ENCODE assay signal across 8 cellular contexts in genomic region chr1:207962716-207963428, GRCh38. TPM values are rescaled to one million over a fixed set of nuclear protein-coding genes. Genes with fewer than 3 reads are reported as not detected.
A peak's percentile ranks its signal among the peaks of the same experiment; 100 is the strongest.
DNase-seq lines count a peak whose midpoint lies in the region; ATAC-seq, FAIRE-seq and TF ChIP-seq lines count a peak whose summit lies in the region.

No MANE protein-coding gene starts in this region.

- ATAC-seq in GM23338 (peak; percentile 30), omental fat pad (ENCODE audit: low FRiP score) (no peak)

- TF ChIP-seq CTCF in GM23338 (conservative IDR thresholded peaks at IDR 0.05; ENCODE audit: low read depth in 2 of 2) (no peak), spleen (IDR thresholded peaks at IDR 0.05 in 8 of 11, conservative IDR thresholded peaks at IDR 0.05 in 3 of 11) (no peak), omental fat pad (IDR thresholded peaks at IDR 0.05) (no peak)

- peak overlapping the region; percentile 97 for H2AFZ ChIP-seq in GM23338

- H4K20me1 ChIP-seq in GM23338 (replicated peaks; ENCODE audit: insufficient read depth): no peaks in the 10 kb centered on the region

- H3K4me1 ChIP-seq in GM23338 (ENCODE audit: insufficient read depth) (peaks cover 17% of the 10 kb centered on the region; the same call in 1 of the 2 replicates), NT2/D1 (ENCODE audit: insufficient read depth, insufficient read length) (peaks cover 9% of the 10 kb centered on the region), spleen (peaks cover 13 to 47% (median 37%) of the 10 kb centered on the region in 6 donors)

- peak overlapping the region; percentile 80 for H3K4me3 Mint-ChIP-seq in GM23338

- H3K36me3 ChIP-seq in GM23338 (ENCODE audit: insufficient read depth) (no peaks in the 10 kb centered on the region), NT2/D1 (ENCODE audit: insufficient read depth, insufficient read length, low read length) (no peaks in the 10 kb centered on the region), spleen (no peaks in the 10 kb centered on the region)

- H3K4me2 ChIP-seq in GM23338: peak overlapping the region; percentile 87

- H3K36me3 Mint-ChIP-seq in GM23338 (ENCODE audit: low read depth): no peaks in the 10 kb centered on the region

- no peaks in the 10 kb centered on the region for H3K9me3 Mint-ChIP-seq in GM23338

- TF ChIP-seq POLR2A in GM12891 (IDR thresholded peaks at IDR 0.05; ENCODE audit: low read depth, low read length) (no peak), spleen (IDR thresholded peaks at IDR 0.05) (no peak)

- peaks cover 48% of the 10 kb centered on the region for H3K27me3 Mint-ChIP-seq in GM23338 (ENCODE audit: insufficient read depth, low read depth, poor library complexity)

- H3F3A ChIP-seq in GM23338 (replicated peaks; ENCODE audit: low read depth): no peaks in the 10 kb centered on the region

- no peak for FAIRE-seq in GM12891 (lab: Jason Lieb, UNC)

- H3K27ac Mint-ChIP-seq in GM23338: no peak overlapping the region

- 20 to 37% (median 26%) methylated on average over 15 to 33 of the region's 33 CpGs for WGBS in spleen, 5 donors

- H3K4me3 ChIP-seq in GM23338 (peak overlapping the region; percentile 61), NT2/D1 (ENCODE audit: insufficient read length, low read depth) (peak overlapping the region; percentile 74), spleen (peak overlapping the region; percentile 35 to 75 (median 60))

- H3K27ac ChIP-seq in GM23338 (ENCODE audit: low read depth) (no peak overlapping the region), spleen (peak overlapping the region; percentile 79 to 94 (median 88))

- H3K9me3 ChIP-seq in NT2/D1 (ENCODE audit: insufficient read depth, low read length): no peaks in the 10 kb centered on the region
- no peaks in the 10 kb centered on the region for H3K9me3 ChIP-seq in spleen

- H3K79me2 ChIP-seq in GM23338 (replicated peaks; ENCODE audit: insufficient read depth): no peaks in the 10 kb centered on the region

- in situ Hi-C loops in T47D (cut with HindIII; ENCODE audit: low pct_unique_long_range_greater_than_20kb, low sequenced_read_pairs): no loop called here

- DNase-seq in GM12891 (ENCODE audit: insufficient read length, low spot score) (peak; percentile 37), GM23338 (ENCODE audit: low spot score) (peak; percentile 66), NT2/D1 (ENCODE audit: low read depth, low spot score) (no peak), T47D (ENCODE audit: low read depth in 1 of 2, low spot score in 1 of 2) (peak; percentile 30 to 54), islet precursor cell (peak; percentile 75), spleen (peak; percentile 82), omental fat pad (ENCODE audit: low spot score) (no peak), NCI-H82 treated with DMSO at 0.1 percent for 48 hours (lab: John Stamatoyannopoulos, UW; ENCODE audit: unreplicated experiment) (no peak)

- intact Hi-C loops in spleen (cut with DNase I; ENCODE audit: low total_unique reads): loop anchor here (5.0 kb wide), 2 partner anchors 66 to 131 kb away; no protein-coding TSS in a partner anchor

- peaks cover 62% of the 10 kb centered on the region for H3K27me3 ChIP-seq in GM23338 (ENCODE audit: insufficient read depth)
- peaks cover 71% of the 10 kb centered on the region for H3K27me3 ChIP-seq in NT2/D1 (ENCODE audit: insufficient read depth, insufficient read length)
- peaks cover 0 to 29% (median 14%) of the 10 kb centered on the region in 7 donors for H3K27me3 ChIP-seq in spleen (replicated peaks in 1 of 7)

- peaks cover 17% of the 10 kb centered on the region for H3K4me1 Mint-ChIP-seq in GM23338

- H3K9ac ChIP-seq in NT2/D1 (ENCODE audit: insufficient read length, low read depth): peak overlapping the region; percentile 96

- H3K9me2 ChIP-seq in GM23338 (ENCODE audit: insufficient read depth): no peaks in the 10 kb centered on the region

TF ChIP-seq in GM12891, 5 proteins besides CTCF, POLR2A, EP300 and RAD21:
- no peak for TF ChIP-seq SPI1 (IDR thresholded peaks at IDR 0.05; ENCODE audit: low read depth, low read length)
- TF ChIP-seq PAX5 (IDR thresholded peaks at IDR 0.05; ENCODE audit: insufficient read depth, low read length, severe bottlenecking): no peak
- no peak for TF ChIP-seq POLR2AphosphoS5 (IDR thresholded peaks at IDR 0.05; ENCODE audit: low read depth, low read length)
- no peak for TF ChIP-seq TAF1 (IDR thresholded peaks at IDR 0.05; ENCODE audit: low read depth, low read length)
- TF ChIP-seq POU2F2 (IDR thresholded peaks at IDR 0.05; ENCODE audit: low read depth, low read length): no peak

TF ChIP-seq in GM23338, 12 proteins besides CTCF, POLR2A, EP300 and RAD21 (continues in another document):
- TF ChIP-seq STAT1 (IDR thresholded peaks at IDR 0.05; ENCODE audit: unreplicated experiment): no peak
- no peak for TF ChIP-seq JUNB (IDR thresholded peaks at IDR 0.05; ENCODE audit: unreplicated experiment)
- no peak for TF ChIP-seq ZNF331 (CRISPR knock-in tag; IDR thresholded peaks at IDR 0.05; ENCODE audit: low read depth)
- no peak; the same call in 1 of the 2 replicates for TF ChIP-seq ZNF114 (CRISPR knock-in tag; IDR thresholded peaks at IDR 0.05)
- no peak for TF ChIP-seq ETS1 (IDR thresholded peaks at IDR 0.05)
- TF ChIP-seq NANOG (IDR thresholded peaks at IDR 0.05; ENCODE audit: borderline replicate concordance): no peak
- TF ChIP-seq ZNF462 (CRISPR knock-in tag; IDR thresholded peaks at IDR 0.05): no peak

RNA-seq across cellular contexts. Expression of gene CD34, which starts 51.9 kb away (rescaled TPM):
- not detected for polyA plus RNA-seq in GM12891 (2012; ENCODE audit: low read depth, missing spikeins)
- total RNA-seq in GM23338 (2014; rRNA removed; shearing (Covaris generic)): 0.07 and 0.23 TPM in 2 replicates
- 0.09 and 0.18 TPM in 2 replicates for polyA plus RNA-seq in GM23338 (2016; fragmentation: Nextera tagmentation; extraction: Ambion mirVana)
- 10 to 100 TPM; 12.6 to 31.5 (median 22.0) TPM for total RNA-seq in spleen
- polyA plus RNA-seq in spleen: 10 to 100 TPM in 1 of 3 donors, 1 to 10 TPM in 2; 5.1 to 17.7 (median 6.7) TPM
- 100 to 1,000 TPM in 1 of 4 donors, 10 to 100 TPM in 3; 52.6 to 123 (median 76.9) TPM for total RNA-seq in omental fat pad

Comparison
In these comparisons a context has a peak if more than half of its experiments do, and no peak if none do; other contexts are left out.
1. DNase-seq: peak in GM12891 (single experiment), GM23338 (single experiment), T47D (2 of 2), islet precursor cell (single experiment) and spleen (single experiment); none in NT2/D1 (single experiment), omental fat pad (single experiment) and NCI-H82 treated with DMSO at 0.1 percent for 48 hours (single experiment).
2. RNA of gene CD34, which starts 51.9 kb away (total RNA-seq): 52.6 to 123 TPM in omental fat pad and 12.6 to 31.5 TPM in spleen; 0.07 to 0.23 TPM in GM23338; every median in the first group is over 10 times any median in the second.
3. Peak in every context shown above with its lines, with median percentiles within 50 percentile points of each other: H3K4me3 ChIP-seq.